ENCODE assay signal across 15 cellular contexts in the genomic region with DNA sequence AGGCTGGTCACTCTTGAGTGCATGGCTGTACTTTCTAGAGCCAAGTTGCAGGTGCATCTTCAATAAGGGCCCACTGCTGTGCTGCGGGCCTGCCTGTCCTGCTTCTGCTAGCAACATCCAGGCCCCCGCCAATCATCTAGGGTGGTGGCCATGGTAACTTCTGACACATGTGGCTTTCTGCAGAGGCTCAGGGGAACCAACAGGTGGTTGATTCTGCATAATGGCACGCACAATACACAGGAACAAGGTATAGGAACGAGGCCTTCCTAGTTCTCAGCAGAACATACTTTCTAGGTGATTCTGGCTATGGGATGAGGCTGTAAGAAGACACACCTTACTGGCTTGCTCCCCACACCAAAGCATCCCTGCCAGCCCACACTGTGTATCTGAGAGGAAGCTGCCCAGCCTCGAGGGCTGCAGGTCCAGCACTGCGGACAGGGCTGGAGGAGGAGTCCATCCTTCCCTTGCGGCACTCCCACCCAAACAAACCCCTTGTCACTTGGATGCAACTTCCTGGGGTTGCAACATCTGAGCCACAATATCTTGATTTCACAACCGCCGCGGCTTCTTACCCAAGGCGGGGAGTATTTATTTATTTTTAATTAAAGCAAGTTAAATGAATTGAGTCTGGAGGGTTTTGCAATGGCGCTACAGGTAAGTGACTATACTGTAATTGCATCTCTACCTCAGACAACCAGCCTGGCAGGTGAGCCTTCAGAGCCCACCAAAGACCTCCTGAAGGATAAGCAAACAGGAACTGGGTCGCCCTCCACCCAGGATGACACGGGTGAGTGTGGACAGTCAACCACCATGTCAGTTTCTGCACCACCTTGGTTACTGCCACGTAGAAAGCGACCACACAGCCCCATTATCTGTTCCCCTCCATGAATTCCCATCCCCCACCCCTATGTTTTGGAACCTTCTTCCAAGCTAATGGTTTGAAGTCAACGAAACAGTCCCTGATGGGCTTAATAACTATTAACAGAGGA. TPM values are rescaled to one million over a fixed set of nuclear protein-coding genes. Genes with fewer than 3 reads are reported as not detected.
DNase-seq lines count a peak whose midpoint lies in the region; ATAC-seq and TF ChIP-seq lines count a peak whose summit lies in the region.
"Had no signal": no experiment of that assay in that cellular context is flagged by ENCODE, and none has a peak within 500 bp of the region (broad histone marks: within the 10 kb centered on the region; RNA-seq: fewer than 3 reads in every experiment).

No MANE protein-coding gene starts in this region.

- no peak overlapping the region for H3K4me3 Mint-ChIP-seq in natural killer cell
- H3K4me3 Mint-ChIP-seq in activated T-cell treated with anti-CD3 and anti-CD28 coated beads, Interleukin-2, amount 50 U/mL, for 4 hours = no peak overlapping the region
- no peak overlapping the region for H3K4me3 Mint-ChIP-seq in activated naive CD4-positive, alpha-beta T cell treated with anti-CD3 and anti-CD28 coated beads, Interleukin-2, amount 10 ng/mL, durations not matched to agents 7 days and 5 days
- H3K4me3 Mint-ChIP-seq: activated CD4-positive, alpha-beta T cell treated with anti-CD3 and anti-CD28 coated beads, Interleukin-2, amount 10 ng/mL, durations not matched to agents 24 days and 14 days; GM23338; mesothelial cell of epicardium had no signal

- no peaks in the 10 kb centered on the region for H3K36me3 Mint-ChIP-seq in natural killer cell
- H3K36me3 Mint-ChIP-seq in activated T-cell treated with anti-CD3 and anti-CD28 coated beads, Interleukin-2, amount 50 U/mL, for 4 hours (ENCODE audit: insufficient read depth) = no peaks in the 10 kb centered on the region
- peaks cover 1% of the 10 kb centered on the region for H3K36me3 Mint-ChIP-seq in activated naive CD4-positive, alpha-beta T cell treated with anti-CD3 and anti-CD28 coated beads, Interleukin-2, amount 10 ng/mL, durations not matched to agents 7 days and 5 days

- peaks cover 4 to 6% of the 10 kb centered on the region in 2 donors for H3K4me1 Mint-ChIP-seq in natural killer cell
- no peaks in the 10 kb centered on the region for H3K4me1 Mint-ChIP-seq in activated T-cell treated with anti-CD3 and anti-CD28 coated beads, Interleukin-2, amount 50 U/mL, for 4 hours (ENCODE audit: low read depth)
- H3K4me1 Mint-ChIP-seq in activated naive CD4-positive, alpha-beta T cell treated with anti-CD3 and anti-CD28 coated beads, Interleukin-2, amount 10 ng/mL, durations not matched to agents 7 days and 5 days = peaks cover 14% of the 10 kb centered on the region
- H3K4me1 Mint-ChIP-seq: GM23338, mesothelial cell of epicardium had no signal

- TF ChIP-seq CTCF in natural killer cell (IDR thresholded peaks at IDR 0.05) = no peak

- CTCF ChIA-PET in activated naive CD4-positive, alpha-beta T cell treated with anti-CD3 and anti-CD28 coated beads, Interleukin-2, amount 10 ng/mL, durations not matched to agents 7 days and 5 days (lab: Charles Lee) = no interaction called here

- ATAC-seq in HG02870 (IDR thresholded peaks at IDR 0.05; ENCODE audit: unreplicated experiment) (peak; percentile 57), Right ventricle myocardium inferior (peak; percentile 79), natural killer cell (peak in 2 of 3 donors; percentile 37 to 89), HG03108 (IDR thresholded peaks at IDR 0.05; ENCODE audit: unreplicated experiment) (no peak), HG03521 (IDR thresholded peaks at IDR 0.05; ENCODE audit: unreplicated experiment) (no peak)
- ATAC-seq in activated T-cell treated with anti-CD3 and anti-CD28 coated beads, Interleukin-2, amount 50 U/mL, for 4 hours = no peak
- ATAC-seq: GM23338, SK-N-SH treated with all-trans-retinoic acid at 6 μM for 48 hours had no signal

- no peak overlapping the region for H3K27ac Mint-ChIP-seq in natural killer cell
- H3K27ac Mint-ChIP-seq in activated naive CD4-positive, alpha-beta T cell treated with anti-CD3 and anti-CD28 coated beads, Interleukin-2, amount 10 ng/mL, durations not matched to agents 7 days and 5 days = no peak overlapping the region
- H3K27ac Mint-ChIP-seq: activated CD4-positive, alpha-beta T cell treated with anti-CD3 and anti-CD28 coated beads, Interleukin-2, amount 10 ng/mL, durations not matched to agents 24 days and 14 days; GM23338; mesothelial cell of epicardium had no signal

- no peaks in the 10 kb centered on the region for H3K9me3 Mint-ChIP-seq in natural killer cell
- H3K9me3 Mint-ChIP-seq in activated T-cell treated with anti-CD3 and anti-CD28 coated beads, Interleukin-2, amount 50 U/mL, for 4 hours = no peaks in the 10 kb centered on the region
- no peaks in the 10 kb centered on the region for H3K9me3 Mint-ChIP-seq in activated naive CD4-positive, alpha-beta T cell treated with anti-CD3 and anti-CD28 coated beads, Interleukin-2, amount 10 ng/mL, durations not matched to agents 7 days and 5 days
- H3K9me3 Mint-ChIP-seq: activated CD4-positive, alpha-beta T cell treated with anti-CD3 and anti-CD28 coated beads, Interleukin-2, amount 10 ng/mL, durations not matched to agents 24 days and 14 days; GM23338 had no signal

- peak; percentile 51 for DNase-seq in RPMI7951 (ENCODE audit: low read depth)
- DNase-seq in Right ventricle myocardium inferior (ENCODE audit: missing footprints) = peak; percentile 82
- no peak for DNase-seq in natural killer cell
- DNase-seq in activated T-cell treated with anti-CD3 and anti-CD28 coated beads, Interleukin-2, amount 50 U/mL, for 4 hours = no peak
- DNase-seq in activated naive CD4-positive, alpha-beta T cell treated with anti-CD3 and anti-CD28 coated beads, Interleukin-2, amount 10 ng/mL, durations not matched to agents 7 days and 5 days = no peak
- DNase-seq: activated CD4-positive, alpha-beta T cell treated with anti-CD3 and anti-CD28 coated beads, Interleukin-2, amount 10 ng/mL, durations not matched to agents 24 days and 14 days; activated gamma-delta T cell; NCI-H1436 treated with DMSO at 0.1 percent for 48 hours; NCI-H82 had no signal

- intact Hi-C loops in Right ventricle myocardium inferior (cut with DNase I) (no loop called here), natural killer cell (cut with micrococcal nuclease) (no loop called here)

- no peaks in the 10 kb centered on the region for H3K27me3 Mint-ChIP-seq in natural killer cell (ENCODE audit: low read depth in 2 of 2)
- H3K27me3 Mint-ChIP-seq in activated T-cell treated with anti-CD3 and anti-CD28 coated beads, Interleukin-2, amount 50 U/mL, for 4 hours (ENCODE audit: low read depth) = peaks cover under 1% of the 10 kb centered on the region
- peaks cover 43% of the 10 kb centered on the region for H3K27me3 Mint-ChIP-seq in activated naive CD4-positive, alpha-beta T cell treated with anti-CD3 and anti-CD28 coated beads, Interleukin-2, amount 10 ng/mL, durations not matched to agents 7 days and 5 days
- H3K27me3 Mint-ChIP-seq: activated CD4-positive, alpha-beta T cell treated with anti-CD3 and anti-CD28 coated beads, Interleukin-2, amount 10 ng/mL, durations not matched to agents 24 days and 14 days had no signal

RNA-seq across cellular contexts. Expression of a gene that starts 49.6 kb away (rescaled TPM):
- total RNA-seq in RPMI7951 (2014; rRNA removed; shearing (Covaris generic)) = 66.1 and 74.4 TPM in 2 replicates
- total RNA-seq in Right ventricle myocardium inferior (29.5 TPM), natural killer cell (10 to 100 TPM in 2 of 3 donors, 1 to 10 TPM in 1; 8.1 to 48.7 (median 12.3) TPM)
- total RNA-seq in activated T-cell treated with anti-CD3 and anti-CD28 coated beads, Interleukin-2, amount 50 U/mL, for 4 hours = 1 to 10 TPM in 1 of 3 donors, under 1 TPM in 2; 0.66 to 1.2 (median 0.79) TPM

Comparison
In these comparisons a context has a peak if more than half of its experiments do, and no peak if none do; other contexts are left out.
1. ATAC-seq: peak in HG02870 (single experiment), Right ventricle myocardium inferior (single experiment) and natural killer cell (2 of 3); none in HG03108 (single experiment), activated T-cell treated with anti-CD3 and anti-CD28 coated beads, Interleukin-2, amount 50 U/mL, for 4 hours (0 of 2) and HG03521 (single experiment).
2. DNase-seq: peak in RPMI7951 (single experiment) and Right ventricle myocardium inferior (single experiment); none in natural killer cell (single experiment), activated T-cell treated with anti-CD3 and anti-CD28 coated beads, Interleukin-2, amount 50 U/mL, for 4 hours (single experiment) and activated naive CD4-positive, alpha-beta T cell treated with anti-CD3 and anti-CD28 coated beads, Interleukin-2, amount 10 ng/mL, durations not matched to agents 7 days and 5 days (single experiment).
3. RNA of a gene that starts 49.6 kb away (total RNA-seq): 66.1 to 74.4 TPM in RPMI7951, 29.5 TPM in Right ventricle myocardium inferior (single experiment) and 8.1 to 48.7 TPM in natural killer cell; 0.66 to 1.2 TPM in activated T-cell treated with anti-CD3 and anti-CD28 coated beads, Interleukin-2, amount 50 U/mL, for 4 hours; every median in the first group is over 4 times any median in the second.